In the genomic region with DNA sequence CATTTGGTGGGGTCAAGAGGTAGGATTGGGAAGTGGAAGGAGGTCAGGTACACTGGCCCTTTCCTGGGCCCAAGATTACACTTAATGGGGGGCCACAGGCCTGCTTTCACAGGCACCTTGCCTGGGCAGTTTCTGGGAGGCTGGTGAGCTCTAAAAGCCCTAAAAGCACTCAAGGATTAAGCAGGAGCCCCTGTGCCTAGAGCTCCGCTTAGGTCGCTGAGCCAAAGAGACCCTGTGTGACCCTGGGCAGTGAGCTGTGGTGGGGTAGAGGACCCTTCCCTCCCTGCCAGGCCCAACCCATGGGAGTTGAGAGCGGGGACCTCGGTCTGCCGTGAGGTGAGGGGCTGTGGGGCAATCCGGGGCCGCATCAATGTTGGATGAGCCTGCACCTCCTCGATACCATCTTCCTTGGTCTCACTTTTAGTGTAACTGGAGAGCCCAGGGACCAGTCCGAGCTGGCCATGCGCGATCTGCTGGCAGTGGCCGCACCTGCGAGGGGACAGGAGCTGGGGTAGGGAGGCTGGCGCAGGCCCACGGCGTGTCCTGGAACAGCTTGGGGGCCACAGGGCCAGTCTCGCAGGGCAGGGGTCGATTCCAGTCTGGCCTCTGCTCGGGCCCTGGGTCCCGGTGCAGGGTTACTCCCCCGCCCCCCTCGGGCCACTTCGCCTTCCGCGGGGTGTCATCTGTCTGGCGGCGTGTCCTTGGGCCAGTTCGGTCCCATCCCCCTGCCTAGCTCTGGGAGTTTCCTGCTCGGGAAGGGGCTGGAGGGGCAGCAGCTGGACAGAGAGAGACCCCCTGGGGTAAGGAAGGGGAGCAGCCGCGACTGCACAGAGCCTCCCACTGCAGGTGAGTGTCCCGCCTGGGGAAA, we compare ENCODE assay signal across 21 cellular contexts. TPM values are rescaled to one million over a fixed set of nuclear protein-coding genes. Genes with fewer than 3 reads are reported as not detected.
"Had no signal": no experiment of that assay in that cellular context is flagged by ENCODE, and none has a peak within 500 bp of the region (broad histone marks: within the 10 kb centered on the region; RNA-seq: fewer than 3 reads in every experiment).

No MANE protein-coding gene starts in this region.

- H3K4me3 ChIP-seq: tibial artery, uterus had no signal

- H3K27me3 ChIP-seq: uterus had no signal

- DNase-seq: activated CD4-positive, alpha-beta T cell treated with anti-CD3 and anti-CD28 coated beads, Interleukin-2, amount 10 ng/mL, durations not matched to agents 7 days and 5 days; activated naive CD8-positive, alpha-beta T cell treated with anti-CD3 and anti-CD28 coated beads for 36 hours; amygdala; caudate nucleus; foreskin melanocyte; left ventricle myocardium superior; mesenchymal stem cell; naive thymus-derived CD8-positive, alpha-beta T cell; retina; stimulated activated CD4-positive, alpha-beta T cell treated with anti-CD3 and anti-CD28 coated beads, Interleukin-12 subunit alpha, Interleukin-12 subunit beta, amount 100 ng/mL, for 4 hours; stimulated activated CD4-positive, alpha-beta T cell treated with anti-CD3 and anti-CD28 coated beads, Interleukin-1b, Interleukin-23, amount 100 ng/mL, for 48 hours; stimulated activated CD8-positive, alpha-beta memory T cell treated with anti-CD3 and anti-CD28 coated beads, Interleukin-4, amount 100 ng/mL, for 48 hours; stimulated activated naive CD4-positive, alpha-beta T cell; substantia nigra; T-helper 1 cell; T-helper 9 cell; tibial artery; uterus had no signal

- FAIRE-seq: colon had no signal

- H3K4me1 ChIP-seq: uterus had no signal

- H3K36me3 ChIP-seq: neutrophil, tibial artery, uterus had no signal

- H3K9me3 ChIP-seq: neutrophil, tibial artery, uterus had no signal

- ATAC-seq: activated CD4-positive, CD25-positive, alpha-beta regulatory T cell treated with anti-CD3 and anti-CD28 coated beads, Interleukin-2, amount 50 U/mL, for 24 hours; left ventricle myocardium superior; naive thymus-derived CD8-positive, alpha-beta T cell had no signal

- H3K27ac ChIP-seq: neutrophil, tibial artery, uterus had no signal

RNA-seq across cellular contexts. Expression of a gene that starts 49.5 kb away (rescaled TPM):
- total RNA-seq: naive thymus-derived CD8-positive, alpha-beta T cell had no signal
